8 cellular contexts compared by ENCODE assay signal in genomic region chr6:150334790-150335783, GRCh38. TPM values are rescaled to one million over a fixed set of nuclear protein-coding genes. Genes with fewer than 3 reads are reported as not detected.
A peak's percentile ranks its signal among the peaks of the same experiment; 100 is the strongest.
DNase-seq lines count a peak whose midpoint lies in the region; ATAC-seq and TF ChIP-seq lines count a peak whose summit lies in the region.

No MANE protein-coding gene starts in this region.

- H3K27me3 Mint-ChIP-seq in naive B cell, result peaks cover 13 to 23% (median 16%) of the 10 kb centered on the region in 3 donors

- no peak overlapping the region for H3K4me3 ChIP-seq in SK-N-MC

- TF ChIP-seq POLR2A in erythroblast (IDR thresholded peaks at IDR 0.05; ENCODE audit: low read length), result no peak

- no peak overlapping the region for H3K27ac Mint-ChIP-seq in naive B cell

- no peak overlapping the region for H3K27ac ChIP-seq in SK-N-MC

- H3K36me3 Mint-ChIP-seq in naive B cell, result no peaks in the 10 kb centered on the region

- no peaks in the 10 kb centered on the region for H3K36me3 ChIP-seq in SK-N-MC (ENCODE audit: insufficient read depth, low read length)

- no peaks in the 10 kb centered on the region for H3K9me3 Mint-ChIP-seq in naive B cell

- no peaks in the 10 kb centered on the region for H3K4me1 Mint-ChIP-seq in naive B cell

- DNase-seq in NOMO-1 (lab: John Stamatoyannopoulos, UW; ENCODE audit: unreplicated experiment in 2 of 2) (peak; percentile 39 to 51), NOMO-1 treated with dmso at 0.1 percent for 144 hours (lab: John Stamatoyannopoulos, UW; ENCODE audit: unreplicated experiment) (no peak), HT-29 (ENCODE audit: low spot score) (peak; percentile 70), SK-N-MC (ENCODE audit: low read depth, low spot score) (peak; percentile 61), erythroblast (lab: John Stamatoyannopoulos, UW) (peak; percentile 58 to 75), naive B cell (peak; percentile 33)

- H3K9ac ChIP-seq in SK-N-MC (ENCODE audit: insufficient read length), result no peak overlapping the region

- no peaks in the 10 kb centered on the region for H3K9me3 ChIP-seq in SK-N-MC (ENCODE audit: low read depth, low read length)

- ATAC-seq in naive B cell (ENCODE audit: low read depth in 2 of 2), result no peak
- ATAC-seq in HG03342 (IDR thresholded peaks at IDR 0.05; ENCODE audit: unreplicated experiment), result no peak
- ATAC-seq in HG02938 (IDR thresholded peaks at IDR 0.05; ENCODE audit: unreplicated experiment), result no peak

- peak overlapping the region in 1 of 8 donors; percentile 20 for H3K4me3 Mint-ChIP-seq in naive B cell

RNA-seq across cellular contexts. Expression of gene IYD, which starts 33.7 kb away (rescaled TPM):
- 0.31 and 1.9 TPM in 2 replicates for total RNA-seq in HT-29 (2014; rRNA removed; shearing (Covaris generic))
- not detected for polyA plus RNA-seq in naive B cell (ENCODE audit: low read depth in 6 of 6)
